25 cellular contexts compared by ENCODE assay signal in genomic region chr12:132608231-132609171, GRCh38. TPM values are rescaled to one million over a fixed set of nuclear protein-coding genes. Genes with fewer than 3 reads are reported as not detected.
DNase-seq lines count a peak whose midpoint lies in the region; ATAC-seq and TF ChIP-seq lines count a peak whose summit lies in the region.
"Had no signal": no experiment of that assay in that cellular context is flagged by ENCODE, and none has a peak within 500 bp of the region (broad histone marks: within the 10 kb centered on the region; RNA-seq: fewer than 3 reads in every experiment).

No MANE protein-coding gene starts in this region.

- peaks cover 25% of the 10 kb centered on the region for H3K27me3 Mint-ChIP-seq in neural crest cell (ENCODE audit: low read depth)

- H3K4me1 Mint-ChIP-seq in neural crest cell: peaks cover 38% of the 10 kb centered on the region

- no peaks in the 10 kb centered on the region for H3K36me3 Mint-ChIP-seq in neural crest cell (ENCODE audit: low read depth)
- H3K36me3 Mint-ChIP-seq: CD14-positive monocyte had no signal

- DNase-seq in Caki2 (ENCODE audit: low read depth) (peak; percentile 32), SW480 (ENCODE audit: low spot score) (peak; percentile 22), epithelial cell of proximal tubule (ENCODE audit: low read depth) (peak; percentile 64), neural crest cell (ENCODE audit: low read depth, low spot score) (no peak), UCSD-AML1 (lab: John Stamatoyannopoulos, UW; ENCODE audit: unreplicated experiment) (no peak), kidney glomerular epithelial cell (lab: John Stamatoyannopoulos, UW) (no peak)
- DNase-seq: activated B cell treated with CpG ODN at 0.5 μM for 24 hours; activated CD4-positive, alpha-beta T cell treated with anti-CD3 and anti-CD28 coated beads, Interleukin-2, amount 50 U/mL, for 48 hours; effector memory CD8-positive, alpha-beta T cell; mammary epithelial cell; NCI-H1105; NCI-H2029; NCI-H2227 treated with DMSO at 0.1 percent for 48 hours; retina; stimulated activated CD4-positive, alpha-beta T cell treated with anti-CD3 and anti-CD28 coated beads, Interleukin-4, amount 100 ng/mL, for 24 hours; stimulated activated naive CD4-positive, alpha-beta T cell; uterus had no signal

- TF ChIP-seq CTCF in epithelial cell of proximal tubule (conservative IDR thresholded peaks at IDR 0.05; ENCODE audit: low read depth, low read length) (no peak), neural crest cell (conservative IDR thresholded peaks at IDR 0.05) (no peak)

- no peak for ATAC-seq in HG03460 (IDR thresholded peaks at IDR 0.05; ENCODE audit: unreplicated experiment)
- ATAC-seq: effector memory CD8-positive, alpha-beta T cell; gastroesophageal sphincter; HCT116 had no signal

- H3K4me3 ChIP-seq in epithelial cell of proximal tubule (ENCODE audit: low read depth, low read length): no peak overlapping the region
- H3K4me3 ChIP-seq: gastroesophageal sphincter, uterus had no signal

- H3K27ac Mint-ChIP-seq in neural crest cell (ENCODE audit: unreplicated experiment): no peak overlapping the region
- H3K27ac Mint-ChIP-seq: activated B cell treated with CpG ODN at 0.5 μM for 24 hours; activated T-helper 2 cell treated with anti-CD3 and anti-CD28 coated beads, Interferon-gamma antibody, Interleukin-2, Interleukin-4, amounts not matched to agents 10 μg/mL and 5 μg/mL and 100 μg/mL, durations not matched to agents 14 hours and 24 hours and 36 hours; CD14-positive monocyte; effector memory CD8-positive, alpha-beta T cell had no signal

- H3K4me3 Mint-ChIP-seq in neural crest cell: peak overlapping the region; percentile 66
- H3K4me3 Mint-ChIP-seq: activated B cell treated with CpG ODN at 0.5 μM for 24 hours; effector memory CD8-positive, alpha-beta T cell had no signal

- in situ Hi-C loops in Caki2 (cut with HindIII; ENCODE audit: low pct_unique_long_range_greater_than_20kb, low sequenced_read_pairs): no loop called here

- H3K9me3 Mint-ChIP-seq in neural crest cell: no peaks in the 10 kb centered on the region
- H3K9me3 Mint-ChIP-seq: activated B cell treated with CpG ODN at 0.5 μM for 24 hours; activated T-helper 2 cell treated with anti-CD3 and anti-CD28 coated beads, Interferon-gamma antibody, Interleukin-2, Interleukin-4, amounts not matched to agents 10 μg/mL and 5 μg/mL and 100 μg/mL, durations not matched to agents 14 hours and 24 hours and 36 hours; effector memory CD8-positive, alpha-beta T cell had no signal

RNA-seq across cellular contexts. Expression of gene LRCOL1, which starts 1.9 kb away (rescaled TPM):
- not detected in 2 replicates for total RNA-seq in Caki2 (2014; rRNA removed; shearing (Covaris generic); ENCODE audit: low replicate concordance)
- not detected in 2 replicates for total RNA-seq in epithelial cell of proximal tubule
- total RNA-seq in neural crest cell: 0.93 and 1.7 TPM in 2 replicates
- total RNA-seq: activated B cell treated with CpG ODN at 0.5 μM for 24 hours; activated T-helper 2 cell treated with anti-CD3 and anti-CD28 coated beads, Interferon-gamma antibody, Interleukin-2, Interleukin-4, amounts not matched to agents 10 μg/mL and 5 μg/mL and 100 μg/mL, durations not matched to agents 14 hours and 24 hours and 36 hours; chondrocyte; gastroesophageal sphincter; mammary epithelial cell; omental fat pad; temporal lobe had no signal

RNA-seq across cellular contexts. Expression of gene P2RX2, which starts 10.1 kb away (rescaled TPM):
- not detected in 2 replicates for total RNA-seq in Caki2 (2014; rRNA removed; shearing (Covaris generic); ENCODE audit: low replicate concordance)
- total RNA-seq in epithelial cell of proximal tubule (not detected in 2 replicates), neural crest cell (not detected in 2 replicates)
- total RNA-seq: activated B cell treated with CpG ODN at 0.5 μM for 24 hours; activated T-helper 2 cell treated with anti-CD3 and anti-CD28 coated beads, Interferon-gamma antibody, Interleukin-2, Interleukin-4, amounts not matched to agents 10 μg/mL and 5 μg/mL and 100 μg/mL, durations not matched to agents 14 hours and 24 hours and 36 hours; chondrocyte; mammary epithelial cell; temporal lobe; uterus had no signal

Comparison
In these comparisons a context has a peak if more than half of its experiments do, and no peak if none do; other contexts are left out.
1. DNase-seq: peak in Caki2 (single experiment), SW480 (single experiment) and epithelial cell of proximal tubule (single experiment); none in neural crest cell (single experiment), UCSD-AML1 (single experiment) and kidney glomerular epithelial cell (single experiment).